ENCODE assay signal across 14 cellular contexts in the genomic region with DNA sequence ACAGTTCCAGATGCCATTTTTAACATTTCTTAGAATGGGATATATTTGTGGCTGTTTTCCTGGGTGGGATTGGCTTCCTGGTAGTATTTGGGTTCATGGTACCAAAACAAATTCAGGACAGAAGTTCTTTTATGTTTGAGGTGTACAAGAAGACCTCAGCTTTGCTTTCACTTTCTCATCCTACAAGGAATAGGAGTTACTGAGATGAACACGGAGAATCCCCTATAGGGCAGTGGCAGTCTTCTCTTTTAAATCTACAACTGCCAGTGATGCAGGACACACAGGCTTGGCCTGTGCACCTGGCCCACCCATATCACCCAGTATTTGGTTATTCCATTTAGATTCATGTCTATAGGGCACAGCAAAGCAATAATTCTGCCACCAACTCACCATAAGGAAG. TPM values are rescaled to one million over a fixed set of nuclear protein-coding genes. Genes with fewer than 3 reads are reported as not detected.
DNase-seq lines count a peak whose midpoint lies in the region; ATAC-seq and TF ChIP-seq lines count a peak whose summit lies in the region.
"Had no signal": no experiment of that assay in that cellular context is flagged by ENCODE, and none has a peak within 500 bp of the region (broad histone marks: within the 10 kb centered on the region; RNA-seq: fewer than 3 reads in every experiment).

No MANE protein-coding gene starts in this region.

- DNase-seq in T-helper 1 cell = no peak
- DNase-seq in natural killer cell treated with Interleukin-12 subunit alpha and Interleukin-12 subunit beta and Interleukin-15 and Interleukin-18, amount 100 ng/mL, for 72 hours (ENCODE audit: low spot score) = no peak
- DNase-seq in cortex of kidney (lab: John Stamatoyannopoulos, UW) = no peak
- DNase-seq in progenitor cell of endocrine pancreas (ENCODE audit: low spot score, unreplicated experiment) = no peak
- DNase-seq in caudate nucleus (lab: John Stamatoyannopoulos, UW) = no peak
- DNase-seq: activated T-cell treated with anti-CD3 and anti-CD28 coated beads, Interleukin-2, amount 50 U/mL, for 48 hours; naive B cell; NCI-H187; thyroid gland had no signal

- H3K4me3 Mint-ChIP-seq in T-helper 1 cell treated with Interleukin-12 subunit alpha and Interleukin-12 subunit beta and Interleukin-4 antibody, amounts not matched to agents 30 μg/mL and 1 μg/mL, for 36 hours = no peak overlapping the region
- H3K4me3 Mint-ChIP-seq in natural killer cell treated with Interleukin-12 subunit alpha and Interleukin-12 subunit beta and Interleukin-15 and Interleukin-18, amount 100 ng/mL, for 72 hours = peak overlapping the region; percentile 13
- no peak overlapping the region for H3K4me3 Mint-ChIP-seq in progenitor cell of endocrine pancreas (ENCODE audit: low read depth)
- H3K4me3 Mint-ChIP-seq: naive B cell had no signal

- TF ChIP-seq CTCF in progenitor cell of endocrine pancreas (IDR thresholded peaks at IDR 0.05; ENCODE audit: unreplicated experiment) = no peak

- ATAC-seq in GM21515 (IDR thresholded peaks at IDR 0.05; ENCODE audit: unreplicated experiment) (peak; percentile 92), HG03139 (IDR thresholded peaks at IDR 0.05; ENCODE audit: unreplicated experiment) (peak; percentile 68)
- ATAC-seq in natural killer cell treated with Interleukin-12 subunit alpha and Interleukin-12 subunit beta and Interleukin-15 and Interleukin-18, amount 100 ng/mL, for 72 hours = peak in 1 of 2 donors; percentile 57

- H3K4me1 Mint-ChIP-seq in T-helper 1 cell treated with Interleukin-12 subunit alpha and Interleukin-12 subunit beta and Interleukin-4 antibody, amounts not matched to agents 30 μg/mL and 1 μg/mL, for 36 hours (ENCODE audit: low read depth) = peaks cover 17% of the 10 kb centered on the region
- peaks cover 35 to 60% of the 10 kb centered on the region in 2 donors for H3K4me1 Mint-ChIP-seq in natural killer cell treated with Interleukin-12 subunit alpha and Interleukin-12 subunit beta and Interleukin-15 and Interleukin-18, amount 100 ng/mL, for 72 hours (ENCODE audit: low read depth in 2 of 2)
- no peaks in the 10 kb centered on the region for H3K4me1 Mint-ChIP-seq in progenitor cell of endocrine pancreas (ENCODE audit: low read depth)

- H3K27ac ChIP-seq in caudate nucleus (ENCODE audit: low read depth, low read length) = no peak overlapping the region
- H3K27ac ChIP-seq: 22Rv1, coronary artery, thyroid gland had no signal

- H3K9me3 Mint-ChIP-seq in T-helper 1 cell treated with Interleukin-12 subunit alpha and Interleukin-12 subunit beta and Interleukin-4 antibody, amounts not matched to agents 30 μg/mL and 1 μg/mL, for 36 hours = peaks cover 22% of the 10 kb centered on the region
- H3K9me3 Mint-ChIP-seq in natural killer cell treated with Interleukin-12 subunit alpha and Interleukin-12 subunit beta and Interleukin-15 and Interleukin-18, amount 100 ng/mL, for 72 hours = peaks cover 5% of the 10 kb centered on the region
- H3K9me3 Mint-ChIP-seq in progenitor cell of endocrine pancreas (ENCODE audit: low read depth) = peaks cover 15% of the 10 kb centered on the region

- peaks cover 34% of the 10 kb centered on the region for H3K36me3 Mint-ChIP-seq in T-helper 1 cell treated with Interleukin-12 subunit alpha and Interleukin-12 subunit beta and Interleukin-4 antibody, amounts not matched to agents 30 μg/mL and 1 μg/mL, for 36 hours (ENCODE audit: low read depth)
- H3K36me3 Mint-ChIP-seq in natural killer cell treated with Interleukin-12 subunit alpha and Interleukin-12 subunit beta and Interleukin-15 and Interleukin-18, amount 100 ng/mL, for 72 hours = peaks cover 37% of the 10 kb centered on the region
- peaks cover 5% of the 10 kb centered on the region for H3K36me3 Mint-ChIP-seq in progenitor cell of endocrine pancreas (ENCODE audit: insufficient read depth)

- no peaks in the 10 kb centered on the region for H3K27me3 Mint-ChIP-seq in T-helper 1 cell treated with Interleukin-12 subunit alpha and Interleukin-12 subunit beta and Interleukin-4 antibody, amounts not matched to agents 30 μg/mL and 1 μg/mL, for 36 hours (ENCODE audit: low read depth)
- no peaks in the 10 kb centered on the region for H3K27me3 Mint-ChIP-seq in natural killer cell treated with Interleukin-12 subunit alpha and Interleukin-12 subunit beta and Interleukin-15 and Interleukin-18, amount 100 ng/mL, for 72 hours
- no peaks in the 10 kb centered on the region for H3K27me3 Mint-ChIP-seq in progenitor cell of endocrine pancreas
- H3K27me3 Mint-ChIP-seq: naive B cell had no signal

- peak overlapping the region; percentile 24 for H3K27ac Mint-ChIP-seq in T-helper 1 cell treated with Interleukin-12 subunit alpha and Interleukin-12 subunit beta and Interleukin-4 antibody, amounts not matched to agents 30 μg/mL and 1 μg/mL, for 36 hours
- no peak overlapping the region for H3K27ac Mint-ChIP-seq in natural killer cell treated with Interleukin-12 subunit alpha and Interleukin-12 subunit beta and Interleukin-15 and Interleukin-18, amount 100 ng/mL, for 72 hours
- H3K27ac Mint-ChIP-seq in progenitor cell of endocrine pancreas = no peak overlapping the region
- H3K27ac Mint-ChIP-seq: naive B cell had no signal

RNA-seq across cellular contexts. Expression of gene SLC10A7, which starts 35.2 kb away (rescaled TPM):
- total RNA-seq in natural killer cell treated with Interleukin-12 subunit alpha and Interleukin-12 subunit beta and Interleukin-15 and Interleukin-18, amount 100 ng/mL, for 72 hours = 10 to 100 TPM; 31.1 to 33.9 TPM
- 14.1 and 16.5 TPM in 2 replicates for total RNA-seq in progenitor cell of endocrine pancreas
